Comparison of ENCODE assay signal across 11 cellular contexts in the genomic region with DNA sequence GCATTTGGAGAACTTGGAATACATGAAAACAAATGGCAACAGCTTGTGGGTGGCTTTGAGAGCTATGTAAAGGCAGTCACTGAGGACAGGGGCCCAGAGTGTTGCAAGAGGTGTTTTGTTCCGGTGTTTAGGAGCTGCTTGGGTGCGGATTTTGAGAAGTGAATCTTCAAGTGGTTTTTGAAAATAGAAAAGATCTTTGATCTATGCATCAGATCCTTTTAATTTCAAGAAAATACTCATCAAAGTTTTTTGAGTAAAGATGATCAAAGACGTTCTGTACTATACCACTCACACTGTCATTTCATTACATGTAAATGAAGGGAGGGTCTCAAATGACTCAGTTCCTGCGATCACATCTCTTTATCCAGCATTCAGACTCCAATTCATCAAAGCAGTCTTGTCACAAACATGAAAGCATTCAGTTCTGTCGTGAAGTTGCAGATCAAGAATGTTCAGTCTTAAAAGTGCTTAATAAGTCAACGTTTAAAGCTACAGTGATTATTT.
A peak's percentile ranks its signal among the peaks of the same experiment; 100 is the strongest.
DNase-seq lines count a peak whose midpoint lies in the region; ATAC-seq and TF ChIP-seq lines count a peak whose summit lies in the region.
"Had no signal": no experiment of that assay in that cellular context is flagged by ENCODE, and none has a peak within 500 bp of the region (broad histone marks: within the 10 kb centered on the region; RNA-seq: fewer than 3 reads in every experiment).

No MANE protein-coding gene starts in this region.

- H3K27me3 ChIP-seq in adrenal gland: no peaks in the 10 kb centered on the region
- H3K27me3 ChIP-seq: colonic mucosa had no signal

- TF ChIP-seq CTCF in adrenal gland (IDR thresholded peaks at IDR 0.05): no peak

- H3K4me1 ChIP-seq in adrenal gland (replicated peaks in 1 of 2): no peaks in the 10 kb centered on the region
- H3K4me1 ChIP-seq: colonic mucosa had no signal

- H3K4me3 ChIP-seq in adrenal gland: no peak overlapping the region
- H3K4me3 ChIP-seq: colonic mucosa had no signal

- no peak for TF ChIP-seq POLR2A in adrenal gland (IDR thresholded peaks at IDR 0.05)

- intact Hi-C loops in adrenal gland (cut with DNase I): no loop called here

- 52 to 60% (median 58%) methylated on average over 6 of the region's 6 CpGs for WGBS in adrenal gland, 4 donors

- H3K36me3 ChIP-seq in adrenal gland (replicated peaks in 1 of 2): no peaks in the 10 kb centered on the region
- H3K36me3 ChIP-seq: colonic mucosa had no signal

- ATAC-seq in GM18519 (IDR thresholded peaks at IDR 0.05; ENCODE audit: low FRiP score, unreplicated experiment): peak; percentile 62
- ATAC-seq in HG02852 (IDR thresholded peaks at IDR 0.05; ENCODE audit: unreplicated experiment): peak; percentile 92
- ATAC-seq: left lobe of liver had no signal

- peak; percentile 72 for DNase-seq in activated CD4-positive, alpha-beta T cell treated with anti-CD3 and anti-CD28 coated beads for 48 hours
- DNase-seq in stimulated activated CD4-positive, alpha-beta T cell treated with anti-CD3 and anti-CD28 coated beads, Interleukin-1b, Interleukin-23, amount 100 ng/mL, for 48 hours: peak; percentile 75
- DNase-seq in AG08396 (ENCODE audit: low spot score) (no peak), KBM-7 (no peak), adrenal gland (no peak), SKM-1 (lab: John Stamatoyannopoulos, UW; ENCODE audit: unreplicated experiment) (no peak)
- DNase-seq: colonic mucosa, GDM1 had no signal

- no peaks in the 10 kb centered on the region for H3K9me3 ChIP-seq in adrenal gland (replicated peaks in 1 of 3)
- H3K9me3 ChIP-seq: colonic mucosa had no signal

- in situ Hi-C loops in KBM-7 (cut with MboI; ENCODE audit: low pct_unique_long_range_greater_than_20kb, low sequenced_read_pairs): no loop called here

- no peak overlapping the region for H3K27ac ChIP-seq in adrenal gland
- H3K27ac ChIP-seq: colonic mucosa had no signal

Comparison
In these comparisons a context has a peak if more than half of its experiments do, and no peak if none do; other contexts are left out.
1. DNase-seq: peak in activated CD4-positive, alpha-beta T cell treated with anti-CD3 and anti-CD28 coated beads for 48 hours (single experiment) and stimulated activated CD4-positive, alpha-beta T cell treated with anti-CD3 and anti-CD28 coated beads, Interleukin-1b, Interleukin-23, amount 100 ng/mL, for 48 hours (single experiment); none in AG08396 (single experiment), KBM-7 (single experiment), adrenal gland (0 of 7) and SKM-1 (single experiment).